ENCODE assay signal across 1 cellular context in the genomic region with DNA sequence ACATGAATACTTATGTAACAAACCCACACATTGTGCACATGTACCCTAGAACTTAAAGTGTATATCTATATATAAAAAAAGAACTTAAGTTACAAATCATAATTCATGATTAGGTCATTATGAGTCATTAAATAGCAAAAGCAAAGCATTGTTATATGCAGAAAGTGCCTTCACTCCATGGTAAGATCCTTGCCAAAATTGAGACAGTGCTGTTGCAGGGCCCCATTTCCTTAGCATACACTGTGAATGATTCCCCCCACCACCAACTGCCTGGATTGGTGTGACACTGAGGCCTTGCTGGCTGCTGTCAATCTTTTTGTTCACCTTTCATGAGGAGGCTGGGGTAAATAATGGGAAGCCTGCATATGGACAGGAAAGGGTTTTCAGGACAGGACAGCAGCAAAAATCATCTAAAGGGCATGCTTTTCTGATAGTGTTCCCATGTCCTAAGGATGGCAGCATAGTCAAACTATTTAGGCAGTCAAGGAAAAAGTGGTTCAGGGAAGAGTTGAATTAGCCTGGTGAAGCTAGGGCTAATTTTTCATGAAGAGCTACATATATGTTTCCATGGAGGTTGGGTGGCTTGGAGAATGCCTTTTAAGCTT.
TF ChIP-seq lines count a peak whose summit lies in the region.

No MANE protein-coding gene starts in this region.

TF ChIP-seq in H1, 55 proteins besides CTCF, POLR2A, EP300 and RAD21:
- TF ChIP-seq NANOG (IDR thresholded peaks at IDR 0.05; ENCODE audit: insufficient read depth, low read depth, low read length, poor library complexity, severe bottlenecking): no peak
- TF ChIP-seq BACH1 (IDR thresholded peaks at IDR 0.05; ENCODE audit: low read length): no peak
- TF ChIP-seq TBP (IDR thresholded peaks at IDR 0.05; ENCODE audit: low read depth, low read length): no peak
- TF ChIP-seq, protein P1, sequence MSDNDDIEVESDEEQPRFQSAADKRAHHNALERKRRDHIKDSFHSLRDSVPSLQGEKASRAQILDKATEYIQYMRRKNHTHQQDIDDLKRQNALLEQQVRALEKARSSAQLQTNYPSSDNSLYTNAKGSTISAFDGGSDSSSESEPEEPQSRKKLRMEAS (IDR thresholded peaks at IDR 0.05): no peak
- TF ChIP-seq ASH2L (IDR thresholded peaks at IDR 0.05; ENCODE audit: low read length): no peak
- TF ChIP-seq TCF12 (IDR thresholded peaks at IDR 0.05; ENCODE audit: low read depth, low read length): no peak
- TF ChIP-seq MAFK (IDR thresholded peaks at IDR 0.05; ENCODE audit: low read depth, low read length): no peak
- no peak for TF ChIP-seq CREB1 (IDR thresholded peaks at IDR 0.05)
- no peak for TF ChIP-seq KDM5A (IDR thresholded peaks at IDR 0.05; ENCODE audit: low read length)
- TF ChIP-seq FOSL1 (IDR thresholded peaks at IDR 0.05; ENCODE audit: insufficient read depth, low read depth, low read length): no peak
- no peak for TF ChIP-seq CTBP2 (IDR thresholded peaks at IDR 0.05; ENCODE audit: borderline replicate concordance, insufficient read depth, insufficient read length, low read length)
- no peak for TF ChIP-seq TAF1 (IDR thresholded peaks at IDR 0.05; ENCODE audit: low read depth, low read length)
- TF ChIP-seq, protein P2, sequence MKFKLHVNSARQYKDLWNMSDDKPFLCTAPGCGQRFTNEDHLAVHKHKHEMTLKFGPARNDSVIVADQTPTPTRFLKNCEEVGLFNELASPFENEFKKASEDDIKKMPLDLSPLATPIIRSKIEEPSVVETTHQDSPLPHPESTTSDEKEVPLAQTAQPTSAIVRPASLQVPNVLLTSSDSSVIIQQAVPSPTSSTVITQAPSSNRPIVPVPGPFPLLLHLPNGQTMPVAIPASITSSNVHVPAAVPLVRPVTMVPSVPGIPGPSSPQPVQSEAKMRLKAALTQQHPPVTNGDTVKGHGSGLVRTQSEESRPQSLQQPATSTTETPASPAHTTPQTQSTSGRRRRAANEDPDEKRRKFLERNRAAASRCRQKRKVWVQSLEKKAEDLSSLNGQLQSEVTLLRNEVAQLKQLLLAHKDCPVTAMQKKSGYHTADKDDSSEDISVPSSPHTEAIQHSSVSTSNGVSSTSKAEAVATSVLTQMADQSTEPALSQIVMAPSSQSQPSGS (IDR thresholded peaks at IDR 0.05; ENCODE audit: low read length): no peak
- no peak for TF ChIP-seq CHD2 (IDR thresholded peaks at IDR 0.05; ENCODE audit: low read length)
- TF ChIP-seq, protein P3, sequence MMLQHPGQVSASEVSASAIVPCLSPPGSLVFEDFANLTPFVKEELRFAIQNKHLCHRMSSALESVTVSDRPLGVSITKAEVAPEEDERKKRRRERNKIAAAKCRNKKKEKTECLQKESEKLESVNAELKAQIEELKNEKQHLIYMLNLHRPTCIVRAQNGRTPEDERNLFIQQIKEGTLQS (IDR thresholded peaks at IDR 0.05; ENCODE audit: insufficient read depth, low read depth, low read length): no peak
- TF ChIP-seq, protein P4, sequence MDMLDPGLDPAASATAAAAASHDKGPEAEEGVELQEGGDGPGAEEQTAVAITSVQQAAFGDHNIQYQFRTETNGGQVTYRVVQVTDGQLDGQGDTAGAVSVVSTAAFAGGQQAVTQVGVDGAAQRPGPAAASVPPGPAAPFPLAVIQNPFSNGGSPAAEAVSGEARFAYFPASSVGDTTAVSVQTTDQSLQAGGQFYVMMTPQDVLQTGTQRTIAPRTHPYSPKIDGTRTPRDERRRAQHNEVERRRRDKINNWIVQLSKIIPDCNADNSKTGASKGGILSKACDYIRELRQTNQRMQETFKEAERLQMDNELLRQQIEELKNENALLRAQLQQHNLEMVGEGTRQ (IDR thresholded peaks at IDR 0.05; ENCODE audit: low read length): no peak
TF ChIP-seq in H1: peak in this region for 0.
